8 cellular contexts compared by ENCODE assay signal in the genomic region with DNA sequence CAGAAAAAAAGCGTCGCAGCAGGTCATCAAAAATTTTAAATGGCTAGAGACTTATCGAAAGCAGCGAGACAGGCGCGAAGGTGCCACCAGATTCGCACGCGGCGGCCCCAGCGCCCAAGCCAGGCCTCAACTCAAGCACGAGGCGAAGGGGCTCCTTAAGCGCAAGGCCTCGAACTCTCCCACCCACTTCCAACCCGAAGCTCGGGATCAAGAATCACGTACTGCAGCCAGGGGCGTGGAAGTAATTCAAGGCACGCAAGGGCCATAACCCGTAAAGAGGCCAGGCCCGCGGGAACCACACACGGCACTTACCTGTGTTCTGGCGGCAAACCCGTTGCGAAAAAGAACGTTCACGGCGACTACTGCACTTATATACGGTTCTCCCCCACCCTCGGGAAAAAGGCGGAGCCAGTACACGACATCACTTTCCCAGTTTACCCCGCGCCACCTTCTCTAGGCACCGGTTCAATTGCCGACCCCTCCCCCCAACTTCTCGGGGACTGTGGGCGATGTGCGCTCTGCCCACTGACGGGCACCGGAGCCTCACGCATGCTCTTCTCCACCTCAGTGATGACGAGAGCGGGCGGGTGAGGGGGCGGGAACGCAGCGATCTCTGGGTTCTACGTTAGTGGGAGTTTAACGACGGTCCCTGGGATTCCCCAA. TPM values are rescaled to one million over a fixed set of nuclear protein-coding genes. Genes with fewer than 3 reads are reported as not detected.
DNase-seq lines count a peak whose midpoint lies in the region; ATAC-seq and TF ChIP-seq lines count a peak whose summit lies in the region.

A gene (minus strand): TSS at position 345 of the 663 bp plus-strand sequence. CDS start 1,006 bp downstream, outside the sequence.

- POLR2A ChIA-PET in activated CD4-positive, alpha-beta T cell treated with anti-CD3 and anti-CD28 coated beads, Interleukin-2, amount 10 ng/mL, durations not matched to agents 7 days and 5 days (lab: Charles Lee): interaction anchor here (0.6 to 2.4 kb wide), 8 partner anchors 8 to 132 kb away, joined by 3 to 8 read pairs (median 6); a partner anchor contains a TSS

- TF ChIP-seq CTCF in BE2C (IDR thresholded peaks at IDR 0.05; ENCODE audit: low read depth, low read length): no peak

- H3K27me3 Mint-ChIP-seq in activated CD4-positive, alpha-beta T cell treated with anti-CD3 and anti-CD28 coated beads, Interleukin-2, amount 10 ng/mL, durations not matched to agents 7 days and 5 days: no peaks in the 10 kb centered on the region

- H3K4me3 Mint-ChIP-seq in activated CD4-positive, alpha-beta T cell treated with anti-CD3 and anti-CD28 coated beads, Interleukin-2, amount 10 ng/mL, durations not matched to agents 7 days and 5 days: peak within 1 kb of the TSS; percentile 87

- peaks cover 49% of the 10 kb centered on the region for H3K36me3 Mint-ChIP-seq in activated CD4-positive, alpha-beta T cell treated with anti-CD3 and anti-CD28 coated beads, Interleukin-2, amount 10 ng/mL, durations not matched to agents 7 days and 5 days (ENCODE audit: low read depth)

- CTCF ChIA-PET in activated CD4-positive, alpha-beta T cell treated with anti-CD3 and anti-CD28 coated beads, Interleukin-2, amount 10 ng/mL, durations not matched to agents 7 days and 5 days (lab: Charles Lee): interaction anchor here (1.1 to 2.5 kb wide), 6 partner anchors 59 to 132 kb away, joined by 3 to 11 read pairs (median 4); a partner anchor contains a TSS

- H3K27me3 ChIP-seq in BE2C: peaks cover 6% of the 10 kb centered on the region; the same call in 1 of the 2 replicates

- H3K9me3 Mint-ChIP-seq in activated CD4-positive, alpha-beta T cell treated with anti-CD3 and anti-CD28 coated beads, Interleukin-2, amount 10 ng/mL, durations not matched to agents 7 days and 5 days: no peaks in the 10 kb centered on the region

- peak; percentile 64 for ATAC-seq in HG03460 (IDR thresholded peaks at IDR 0.05; ENCODE audit: unreplicated experiment)

- peak within 1 kb of the TSS; percentile 99 for H3K27ac Mint-ChIP-seq in activated CD4-positive, alpha-beta T cell treated with anti-CD3 and anti-CD28 coated beads, Interleukin-2, amount 10 ng/mL, durations not matched to agents 7 days and 5 days

- H3K4me3 ChIP-seq in BE2C (ENCODE audit: low read depth, low read length): peak within 1 kb of the TSS; percentile 99

- H3K9me3 ChIP-seq in BE2C: no peaks in the 10 kb centered on the region

- peaks cover 4% of the 10 kb centered on the region for H3K4me1 ChIP-seq in BE2C

- peak; percentile 100 for DNase-seq in BE2C
- DNase-seq in GM19240 (ENCODE audit: insufficient read length, low spot score): peak; percentile 47
- DNase-seq in NCI-H526 treated with DMSO at 0.1 percent for 48 hours (lab: John Stamatoyannopoulos, UW): peak; percentile 97
- peak; percentile 100 for DNase-seq in activated CD4-positive, alpha-beta T cell treated with anti-CD3 and anti-CD28 coated beads, Interleukin-2, amount 10 ng/mL, durations not matched to agents 7 days and 5 days
- peak; percentile 85 for DNase-seq in cortex of kidney (lab: John Stamatoyannopoulos, UW)
- DNase-seq in left kidney (ENCODE audit: low read depth, low spot score): peak; percentile 100
- peak; percentile 100 for DNase-seq in stimulated activated CD4-positive, alpha-beta T cell treated with anti-CD3 and anti-CD28 coated beads, Interleukin-2, amount 100 ng/mL, for 24 hours

- peaks cover 52% of the 10 kb centered on the region for H3K4me1 Mint-ChIP-seq in activated CD4-positive, alpha-beta T cell treated with anti-CD3 and anti-CD28 coated beads, Interleukin-2, amount 10 ng/mL, durations not matched to agents 7 days and 5 days

- H3K36me3 ChIP-seq in BE2C: peaks cover 49% of the 10 kb centered on the region

RNA-seq across cellular contexts. Expression of the gene that starts here (rescaled TPM):
- 4,146 TPM for polyA plus RNA-seq in BE2C (2012; ENCODE audit: insufficient read depth, insufficient read length, low read depth)
- 1,000 to 10,000 TPM; 7,789 to 8,433 TPM for total RNA-seq in activated CD4-positive, alpha-beta T cell treated with anti-CD3 and anti-CD28 coated beads, Interleukin-2, amount 10 ng/mL, durations not matched to agents 7 days and 5 days

Comparison
In these comparisons a context has a peak if more than half of its experiments do, and no peak if none do; other contexts are left out.
1. Peak in every context shown above with its lines: DNase-seq, ATAC-seq and H3K4me3 ChIP-seq.
2. DNase-seq: peak in every context shown above with its lines; median percentile 100 in BE2C; 100 in activated CD4-positive, alpha-beta T cell treated with anti-CD3 and anti-CD28 coated beads, Interleukin-2, amount 10 ng/mL, durations not matched to agents 7 days and 5 days; 100 in left kidney; 100 in stimulated activated CD4-positive, alpha-beta T cell treated with anti-CD3 and anti-CD28 coated beads, Interleukin-2, amount 100 ng/mL, for 24 hours; 97 in NCI-H526 treated with DMSO at 0.1 percent for 48 hours; 85 in cortex of kidney; 47 in GM19240.